In the genomic region with DNA sequence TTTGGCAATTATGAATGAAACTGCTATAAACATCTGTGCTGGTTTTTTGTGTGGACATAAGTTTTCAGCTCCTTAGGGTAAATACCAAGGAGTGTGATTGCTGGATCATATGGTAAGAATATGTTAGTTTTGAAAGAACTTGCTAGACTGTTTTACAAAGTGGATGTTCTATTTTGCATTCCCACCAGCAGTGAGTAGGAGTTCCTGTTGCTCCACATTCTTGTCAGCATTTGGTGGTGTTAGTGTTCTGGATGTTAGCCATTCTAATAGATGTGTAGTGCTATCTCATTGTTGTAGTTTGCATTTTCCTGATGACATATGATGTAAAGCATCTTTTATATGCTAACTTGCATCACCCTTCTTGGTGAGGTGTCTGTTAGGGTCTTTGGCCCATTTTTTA, we compare ENCODE assay signal across 33 cellular contexts.
A peak's percentile ranks its signal among the peaks of the same experiment; 100 is the strongest.
DNase-seq lines count a peak whose midpoint lies in the region; ATAC-seq, FAIRE-seq and TF ChIP-seq lines count a peak whose summit lies in the region.
"Had no signal": no experiment of that assay in that cellular context is flagged by ENCODE, and none has a peak within 500 bp of the region (broad histone marks: within the 10 kb centered on the region; RNA-seq: fewer than 3 reads in every experiment).

No MANE protein-coding gene starts in this region.

- no peak overlapping the region for H3K18ac ChIP-seq in trophoblast cell (ENCODE audit: low read length)

- no peaks in the 10 kb centered on the region for H3K36me3 ChIP-seq in trophoblast cell (ENCODE audit: control insufficient read depth in 1 of 2, insufficient read depth in 2 of 2, low read length in 2 of 2)
- H3K36me3 ChIP-seq: BE2C; BLaER1; BLaER1 treated with 17β-estradiol and CSF1 and Interleukin-3, amounts not matched to agents 10 nM and 100 nM had no signal

- H2BK12ac ChIP-seq in trophoblast cell (ENCODE audit: low read length) = no peak overlapping the region

- H2AK5ac ChIP-seq in trophoblast cell (ENCODE audit: low read length) = no peak overlapping the region

- no peak overlapping the region for H3K27ac ChIP-seq in trophoblast cell (ENCODE audit: low read depth, low read length)
- H3K27ac ChIP-seq: 22Rv1; A549; BLaER1; BLaER1 treated with 17β-estradiol and CSF1 and Interleukin-3, amounts not matched to agents 10 nM and 100 nM; C4-2B had no signal

- H3K4me2 ChIP-seq in trophoblast cell (ENCODE audit: low read length) = no peak overlapping the region
- H3K4me2 ChIP-seq: A549; BLaER1; BLaER1 treated with 17β-estradiol and CSF1 and Interleukin-3, amounts not matched to agents 10 nM and 100 nM had no signal

- peaks cover 8% of the 10 kb centered on the region for H3K9me3 Mint-ChIP-seq in natural killer cell treated with Interleukin-12 subunit alpha and Interleukin-12 subunit beta and Interleukin-15 and Interleukin-18, amount 100 ng/mL, for 72 hours

- no peak overlapping the region for H3K4me3 ChIP-seq in epithelial cell of esophagus (ENCODE audit: low read length)
- no peak overlapping the region for H3K4me3 ChIP-seq in trophoblast cell (ENCODE audit: low read depth, low read length)
- H3K4me3 ChIP-seq: A549; BLaER1; BLaER1 treated with 17β-estradiol and CSF1 and Interleukin-3, amounts not matched to agents 10 nM and 100 nM had no signal

- no peaks in the 10 kb centered on the region for H3K4me1 Mint-ChIP-seq in natural killer cell treated with Interleukin-12 subunit alpha and Interleukin-12 subunit beta and Interleukin-15 and Interleukin-18, amount 100 ng/mL, for 72 hours (ENCODE audit: low read depth in 2 of 2)
- H3K4me1 Mint-ChIP-seq: B cell; CD14-positive monocyte; CD4-positive, alpha-beta memory T cell; CD4-positive, CD25-positive, alpha-beta regulatory T cell; CD8-positive, alpha-beta memory T cell had no signal

- H3K27me3 ChIP-seq in trophoblast cell (ENCODE audit: insufficient read depth, low read length) = no peaks in the 10 kb centered on the region
- H3K27me3 ChIP-seq: BE2C; BLaER1; BLaER1 treated with 17β-estradiol and CSF1 and Interleukin-3, amounts not matched to agents 10 nM and 100 nM had no signal

- no peaks in the 10 kb centered on the region for H3K4me1 ChIP-seq in trophoblast cell (ENCODE audit: control insufficient read depth in 1 of 2, insufficient read depth in 2 of 2, low read length in 2 of 2)
- H3K4me1 ChIP-seq: A549; BE2C; BLaER1; BLaER1 treated with 17β-estradiol and CSF1 and Interleukin-3, amounts not matched to agents 10 nM and 100 nM; Caco-2 had no signal

- H4K91ac ChIP-seq in trophoblast cell (ENCODE audit: low read depth, low read length) = no peak overlapping the region

- FAIRE-seq in D721Med (lab: Jason Lieb, UNC) = peak; percentile 11
- FAIRE-seq in GM12891 (lab: Jason Lieb, UNC) = no peak
- FAIRE-seq: A549 had no signal

- no peaks in the 10 kb centered on the region for H3K79me1 ChIP-seq in trophoblast cell (ENCODE audit: low read length)

- no peak overlapping the region for H3K23ac ChIP-seq in trophoblast cell (ENCODE audit: low read length)

- no peaks in the 10 kb centered on the region for H3K36me3 Mint-ChIP-seq in natural killer cell treated with Interleukin-12 subunit alpha and Interleukin-12 subunit beta and Interleukin-15 and Interleukin-18, amount 100 ng/mL, for 72 hours
- H3K36me3 Mint-ChIP-seq: CD14-positive monocyte; CD4-positive, alpha-beta memory T cell; CD4-positive, CD25-positive, alpha-beta regulatory T cell; CD8-positive, alpha-beta memory T cell; CD8-positive, alpha-beta T cell had no signal

- H2BK120ac ChIP-seq in trophoblast cell (ENCODE audit: insufficient read depth, low read length, poor library complexity) = no peak overlapping the region

- no peak overlapping the region for H3K9ac ChIP-seq in trophoblast cell (ENCODE audit: low read length)
- H3K9ac ChIP-seq: BLaER1; BLaER1 treated with 17β-estradiol and CSF1 and Interleukin-3, amounts not matched to agents 10 nM and 100 nM had no signal

- H2BK5ac ChIP-seq in trophoblast cell (ENCODE audit: low read depth, low read length, poor library complexity) = no peak overlapping the region

- H3K79me2 ChIP-seq in trophoblast cell (ENCODE audit: control insufficient read depth, insufficient read depth, low read length, poor library complexity) = no peaks in the 10 kb centered on the region

- no peak for ATAC-seq in natural killer cell treated with Interleukin-12 subunit alpha and Interleukin-12 subunit beta and Interleukin-15 and Interleukin-18, amount 100 ng/mL, for 72 hours
- ATAC-seq: A549; CD8-positive, alpha-beta T cell had no signal

- no peak overlapping the region for H4K8ac ChIP-seq in trophoblast cell (ENCODE audit: low read depth, low read length)

- no peaks in the 10 kb centered on the region for H3K9me3 ChIP-seq in trophoblast cell (ENCODE audit: insufficient read depth, low read depth, low read length)
- H3K9me3 ChIP-seq: A549, BE2C, BLaER1, Caco-2 had no signal

- no peak overlapping the region for H3K4me3 Mint-ChIP-seq in natural killer cell treated with Interleukin-12 subunit alpha and Interleukin-12 subunit beta and Interleukin-15 and Interleukin-18, amount 100 ng/mL, for 72 hours
- H3K4me3 Mint-ChIP-seq: B cell; CD14-positive monocyte; CD4-positive, alpha-beta memory T cell; CD4-positive, alpha-beta T cell; CD8-positive, alpha-beta memory T cell; CD8-positive, alpha-beta T cell had no signal

- no peak overlapping the region for H3K27ac Mint-ChIP-seq in natural killer cell treated with Interleukin-12 subunit alpha and Interleukin-12 subunit beta and Interleukin-15 and Interleukin-18, amount 100 ng/mL, for 72 hours
- H3K27ac Mint-ChIP-seq: B cell; CD14-positive monocyte; CD4-positive, alpha-beta memory T cell; CD4-positive, alpha-beta T cell; CD4-positive, CD25-positive, alpha-beta regulatory T cell; CD8-positive, alpha-beta memory T cell; CD8-positive, alpha-beta T cell had no signal

- H3K4ac ChIP-seq in trophoblast cell (ENCODE audit: low read depth, low read length) = no peak overlapping the region

- TF ChIP-seq POLR2A in GM12891 (IDR thresholded peaks at IDR 0.05; ENCODE audit: low read depth, low read length) = no peak

- H3K27me3 Mint-ChIP-seq in natural killer cell treated with Interleukin-12 subunit alpha and Interleukin-12 subunit beta and Interleukin-15 and Interleukin-18, amount 100 ng/mL, for 72 hours = no peaks in the 10 kb centered on the region
- H3K27me3 Mint-ChIP-seq: B cell; CD4-positive, alpha-beta memory T cell; CD4-positive, alpha-beta T cell; CD4-positive, CD25-positive, alpha-beta regulatory T cell; CD8-positive, alpha-beta memory T cell had no signal

- TF ChIP-seq CTCF in D721Med (IDR thresholded peaks at IDR 0.05; ENCODE audit: insufficient read depth, missing control alignments) = no peak
- no peak for TF ChIP-seq CTCF in epithelial cell of esophagus (IDR thresholded peaks at IDR 0.05; ENCODE audit: insufficient read depth, low read depth, low read length, missing control alignments)

- H3K14ac ChIP-seq in trophoblast cell (ENCODE audit: low read length) = no peak overlapping the region

- no peak overlapping the region for H2AFZ ChIP-seq in trophoblast cell (ENCODE audit: insufficient read depth, low read length, poor library complexity)

- no peak for DNase-seq in D721Med (ENCODE audit: insufficient read length, low spot score)
- DNase-seq in epithelial cell of esophagus (ENCODE audit: low read depth) = peak; percentile 27
- DNase-seq in trophoblast cell = peak; percentile 81 to 93
- DNase-seq in activated CD4-positive, alpha-beta T cell treated with anti-CD3 and anti-CD28 coated beads for 1 hour = no peak
- DNase-seq in GM12891 (ENCODE audit: insufficient read length, low spot score) = no peak
- no peak for DNase-seq in natural killer cell treated with Interleukin-12 subunit alpha and Interleukin-12 subunit beta and Interleukin-15 and Interleukin-18, amount 100 ng/mL, for 72 hours (ENCODE audit: low spot score)
- DNase-seq: 8988T; ACHN; AML-193; BE2C; C1 segment of cervical spinal cord; Caco-2; Calu3; CD4-positive, alpha-beta memory T cell; CD4-positive, alpha-beta T cell; CD4-positive, CD25-positive, alpha-beta regulatory T cell; CD8-positive, alpha-beta memory T cell; CD8-positive, alpha-beta T cell; COR-L47; DMS 273 treated with DMSO at 0.1 percent for 48 hours; DMS153; DMS53; DMS79; DMS79 treated with DMSO at 0.1 percent for 48 hours; DND-41; EL had no signal

- H4K12ac ChIP-seq in trophoblast cell (ENCODE audit: low read depth, low read length) = no peak overlapping the region

TF ChIP-seq in GM12891, 5 proteins besides CTCF, POLR2A, EP300 and RAD21:
- TF ChIP-seq TAF1 (IDR thresholded peaks at IDR 0.05; ENCODE audit: low read depth, low read length) (no peak), POLR2AphosphoS5 (IDR thresholded peaks at IDR 0.05; ENCODE audit: low read depth, low read length) (no peak), PAX5 (IDR thresholded peaks at IDR 0.05; ENCODE audit: insufficient read depth, low read length, severe bottlenecking) (no peak), SPI1 (IDR thresholded peaks at IDR 0.05; ENCODE audit: low read depth, low read length) (no peak), POU2F2 (IDR thresholded peaks at IDR 0.05; ENCODE audit: low read depth, low read length) (no peak)

Comparison
In these comparisons a context has a peak if more than half of its experiments do, and no peak if none do; other contexts are left out.
1. DNase-seq: peak in epithelial cell of esophagus (single experiment) and trophoblast cell (2 of 2); none in D721Med (single experiment), activated CD4-positive, alpha-beta T cell treated with anti-CD3 and anti-CD28 coated beads for 1 hour (single experiment), GM12891 (single experiment) and natural killer cell treated with Interleukin-12 subunit alpha and Interleukin-12 subunit beta and Interleukin-15 and Interleukin-18, amount 100 ng/mL, for 72 hours (single experiment).